ENCODE assay signal across 9 cellular contexts in the genomic region with DNA sequence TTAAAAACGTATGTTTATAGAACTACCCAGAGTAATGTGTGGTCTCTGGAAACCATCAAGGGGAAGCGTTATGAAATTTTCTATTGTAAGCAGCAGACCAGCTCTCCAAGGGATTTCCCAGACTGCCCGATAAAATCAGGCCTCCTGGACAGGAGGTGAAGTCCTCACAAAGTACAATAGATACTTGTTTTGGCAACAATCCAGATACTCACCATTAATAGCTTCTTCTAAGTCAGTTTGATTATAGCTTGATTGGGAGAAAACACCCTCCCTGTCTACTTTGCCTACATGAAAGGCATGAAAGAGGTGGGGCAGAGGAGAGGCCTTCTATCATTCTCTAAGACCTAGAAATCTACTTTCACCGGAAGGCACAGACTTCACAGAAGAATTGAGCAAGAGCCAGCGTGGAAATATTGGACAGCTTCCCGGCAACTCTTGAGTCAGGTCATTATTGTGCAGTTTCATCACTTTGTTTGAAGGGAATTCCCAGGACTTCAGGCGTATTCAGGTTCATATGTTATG.
DNase-seq lines count a peak whose midpoint lies in the region; ATAC-seq and TF ChIP-seq lines count a peak whose summit lies in the region.
"Had no signal": no experiment of that assay in that cellular context is flagged by ENCODE, and none has a peak within 500 bp of the region (broad histone marks: within the 10 kb centered on the region; RNA-seq: fewer than 3 reads in every experiment).

No MANE protein-coding gene starts in this region.

- no peak for TF ChIP-seq EP300 in gastroesophageal sphincter (IDR thresholded peaks at IDR 0.05)

- 5 to 6% methylated on average over 7 of the region's 7 CpGs for WGBS in gastroesophageal sphincter (ENCODE audit: low coverage in 1 of 2), 2 donors

- DNase-seq in GM03348 (ENCODE audit: low spot score) (peak; percentile 78), SK-MEL-5 (ENCODE audit: low read depth, low spot score) (peak; percentile 72), gastrocnemius medialis (peak; percentile 45 to 77), inferior parietal cortex (ENCODE audit: extremely low spot score) (no peak), NCI-H128 (lab: John Stamatoyannopoulos, UW; ENCODE audit: unreplicated experiment) (no peak)
- DNase-seq in T-helper 2 cell treated with Interferon-gamma antibody and Interleukin-4, amounts not matched to agents 5 μg/mL and 100 μg/mL, for 36 hours (ENCODE audit: low spot score) = no peak
- DNase-seq: activated B cell treated with CpG ODN at 0.5 μM for 24 hours had no signal

- H3K27ac Mint-ChIP-seq in T-helper 2 cell treated with Interferon-gamma antibody and Interleukin-4, amounts not matched to agents 5 μg/mL and 100 μg/mL, for 36 hours = no peak overlapping the region
- H3K27ac Mint-ChIP-seq: activated B cell treated with CpG ODN at 0.5 μM for 24 hours had no signal

- H3K4me1 ChIP-seq in gastroesophageal sphincter (peaks cover 10 to 35% (median 21%) of the 10 kb centered on the region in 3 donors), gastrocnemius medialis (peaks cover 2 to 15% of the 10 kb centered on the region in 2 donors)

- TF ChIP-seq CTCF in gastroesophageal sphincter (IDR thresholded peaks at IDR 0.05) (no peak), gastrocnemius medialis (IDR thresholded peaks at IDR 0.05 in 4 of 5, conservative IDR thresholded peaks at IDR 0.05 in 1 of 5) (no peak)

- H3K4me1 Mint-ChIP-seq in T-helper 2 cell treated with Interferon-gamma antibody and Interleukin-4, amounts not matched to agents 5 μg/mL and 100 μg/mL, for 36 hours (ENCODE audit: low read depth) = peaks cover 25% of the 10 kb centered on the region

- TF ChIP-seq POLR2A in gastroesophageal sphincter (IDR thresholded peaks at IDR 0.05) = no peak
- TF ChIP-seq POLR2A in gastrocnemius medialis (IDR thresholded peaks at IDR 0.05) = no peak

- peaks cover 3% of the 10 kb centered on the region for H3K36me3 Mint-ChIP-seq in T-helper 2 cell treated with Interferon-gamma antibody and Interleukin-4, amounts not matched to agents 5 μg/mL and 100 μg/mL, for 36 hours (ENCODE audit: low read depth)

- H3K27me3 Mint-ChIP-seq in T-helper 2 cell treated with Interferon-gamma antibody and Interleukin-4, amounts not matched to agents 5 μg/mL and 100 μg/mL, for 36 hours (ENCODE audit: low read depth) = no peaks in the 10 kb centered on the region
- H3K27me3 Mint-ChIP-seq: activated B cell treated with CpG ODN at 0.5 μM for 24 hours had no signal

- H3K36me3 ChIP-seq in gastroesophageal sphincter (no peaks in the 10 kb centered on the region), gastrocnemius medialis (no peaks in the 10 kb centered on the region)

- ATAC-seq in gastroesophageal sphincter (peak; percentile 92), gastrocnemius medialis (peak; percentile 85 to 87), HG03565 (IDR thresholded peaks at IDR 0.05; ENCODE audit: unreplicated experiment) (no peak)

- intact Hi-C loops in gastrocnemius medialis (cut with DNase I; ENCODE audit: low total_unique reads) = loop anchor here (10.0 kb wide), 1 partner anchor 98 kb away; no protein-coding TSS in a partner anchor

- H3K4me3 ChIP-seq in gastroesophageal sphincter (no peak overlapping the region), gastrocnemius medialis (no peak overlapping the region)

- no peak overlapping the region for H3K4me3 Mint-ChIP-seq in T-helper 2 cell treated with Interferon-gamma antibody and Interleukin-4, amounts not matched to agents 5 μg/mL and 100 μg/mL, for 36 hours
- H3K4me3 Mint-ChIP-seq: activated B cell treated with CpG ODN at 0.5 μM for 24 hours had no signal

- in situ Hi-C loops in SK-MEL-5 (cut with HindIII; ENCODE audit: low pct_unique_long_range_greater_than_20kb, low sequenced_read_pairs) = no loop called here
- in situ Hi-C loops in gastrocnemius medialis (cut with MboI; ENCODE audit: low sequenced_read_pairs in 4 of 4) = no loop called here

- H3K27me3 ChIP-seq in gastroesophageal sphincter (no peaks in the 10 kb centered on the region), gastrocnemius medialis (no peaks in the 10 kb centered on the region)

- H3K27ac ChIP-seq in gastroesophageal sphincter = peak overlapping the region; percentile 73 to 83 (median 78)
- peak overlapping the region in 3 of 4 donors; percentile 22 to 41 (median 31) for H3K27ac ChIP-seq in gastrocnemius medialis

- H3K9me3 ChIP-seq in gastroesophageal sphincter = no peaks in the 10 kb centered on the region
- H3K9me3 ChIP-seq in gastrocnemius medialis = no peaks in the 10 kb centered on the region

- H3K9me3 Mint-ChIP-seq in T-helper 2 cell treated with Interferon-gamma antibody and Interleukin-4, amounts not matched to agents 5 μg/mL and 100 μg/mL, for 36 hours = peaks cover 4% of the 10 kb centered on the region
- H3K9me3 Mint-ChIP-seq: activated B cell treated with CpG ODN at 0.5 μM for 24 hours had no signal

Comparison
In these comparisons a context has a peak if more than half of its experiments do, and no peak if none do; other contexts are left out.
1. DNase-seq: peak in GM03348 (single experiment), SK-MEL-5 (single experiment) and gastrocnemius medialis (2 of 2); none in inferior parietal cortex (single experiment), T-helper 2 cell treated with Interferon-gamma antibody and Interleukin-4, amounts not matched to agents 5 μg/mL and 100 μg/mL, for 36 hours (single experiment) and NCI-H128 (single experiment).